Comparison of ENCODE assay signal across 15 cellular contexts in the genomic region with DNA sequence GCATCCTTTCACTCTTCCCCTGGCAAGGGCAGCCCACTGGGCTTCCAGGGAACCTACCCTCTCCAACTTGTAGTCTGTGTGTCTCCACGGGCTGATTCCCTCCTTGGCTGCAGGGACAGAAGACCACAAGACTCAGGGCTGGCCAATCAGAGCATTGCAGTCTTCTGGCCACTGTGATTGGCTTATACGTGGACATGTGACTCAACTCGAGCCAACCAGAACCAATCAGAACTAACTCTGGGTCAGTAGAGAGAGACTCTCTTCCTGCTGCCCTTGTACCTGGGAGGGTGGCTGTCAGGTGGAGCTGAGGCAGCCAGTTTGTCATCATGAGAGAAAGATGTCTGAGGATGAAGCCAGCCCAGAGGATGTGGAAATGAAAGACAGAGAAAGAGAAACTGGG.
A peak's percentile ranks its signal among the peaks of the same experiment; 100 is the strongest.
DNase-seq lines count a peak whose midpoint lies in the region; ATAC-seq, FAIRE-seq and TF ChIP-seq lines count a peak whose summit lies in the region.
"Had no signal": no experiment of that assay in that cellular context is flagged by ENCODE, and none has a peak within 500 bp of the region (broad histone marks: within the 10 kb centered on the region; RNA-seq: fewer than 3 reads in every experiment).

No MANE protein-coding gene starts in this region.

- SMC1A ChIA-PET in GM12878 (lab: Charles Lee; ENCODE audit: uncharacterized antibody, unreplicated experiment), result no interaction called here

- H3K9ac ChIP-seq in GM12878 (ENCODE audit: control insufficient read depth, insufficient read depth, low read length), result no peak overlapping the region

- H3K9me3 ChIP-seq in heart left ventricle (no peaks in the 10 kb centered on the region), GM12878 (replicated peaks; ENCODE audit: control insufficient read depth, insufficient read depth, low read length) (no peaks in the 10 kb centered on the region; the same call in 2 of the 3 replicates), upper lobe of right lung (no peaks in the 10 kb centered on the region)
- H3K9me3 ChIP-seq: body of pancreas, spleen had no signal

- no peak overlapping the region for H2AFZ ChIP-seq in GM12878 (ENCODE audit: control insufficient read depth, low read depth, low read length)

- in situ Hi-C loops in GM12878 (cut with MboI), result no loop called here

- no TSS peak for BruUV-seq in GM12878 (replicated peaks; lab: Mats Ljungman, UMichigan)

- CTCF ChIA-PET in GM12878 (lab: Yijun Ruan, JAX), result no interaction called here

- DNase-seq in heart left ventricle (no peak), Right ventricle myocardium superior (no peak), GM12878 (ENCODE audit: low read depth, low spot score) (no peak), myocyte (ENCODE audit: low read depth) (peak; percentile 34), upper lobe of right lung (no peak), H54 (ENCODE audit: insufficient read length, low spot score) (no peak), SK-N-DZ (ENCODE audit: low spot score) (no peak), SW 1271 (lab: John Stamatoyannopoulos, UW) (no peak)
- DNase-seq: activated CD4-positive, alpha-beta T cell treated with anti-CD3 and anti-CD28 coated beads, Interleukin-2, amount 10 ng/mL, durations not matched to agents 24 days and 14 days; body of pancreas; GOT3; kidney glomerular epithelial cell; NCI-H2227 treated with DMSO at 0.1 percent for 48 hours; spleen; T-helper 2 cell had no signal

- H3K79me2 ChIP-seq in GM12878 (ENCODE audit: control insufficient read depth, insufficient read depth, low read length), result no peaks in the 10 kb centered on the region

- no peak overlapping the region for H3K4me2 ChIP-seq in GM12878 (ENCODE audit: control insufficient read depth, insufficient read depth)

- RAD21 ChIA-PET in GM12878 (lab: Charles Lee; ENCODE audit: unreplicated experiment), result no interaction called here

- POLR2A ChIA-PET in GM12878 (lab: Charles Lee), result no interaction called here

- H3K27me3 ChIP-seq in heart left ventricle, result no peaks in the 10 kb centered on the region
- no peaks in the 10 kb centered on the region; a peak in 1 of 4 replicates for H3K27me3 ChIP-seq in GM12878 (replicated peaks in 1 of 2; ENCODE audit: control insufficient read depth in 2 of 2, insufficient read depth in 2 of 2, low read length in 1 of 2)
- H3K27me3 ChIP-seq in upper lobe of right lung, result no peaks in the 10 kb centered on the region
- H3K27me3 ChIP-seq: body of pancreas, spleen had no signal

- H3K27ac ChIP-seq in heart left ventricle (peak overlapping the region in 10 of 12 donors; percentile 10 to 95 (median 85)), GM12878 (ENCODE audit: control insufficient read depth, insufficient read depth) (no peak overlapping the region), upper lobe of right lung (peak overlapping the region; percentile 63)

- no peak for TF ChIP-seq POLR2A in heart left ventricle (IDR thresholded peaks at IDR 0.05)
- TF ChIP-seq POLR2A in GM12878 (IDR thresholded peaks at IDR 0.05; ENCODE audit: low read depth, low read length), result no peak
- no peak for TF ChIP-seq POLR2A in H54 (IDR thresholded peaks at IDR 0.05; ENCODE audit: low read depth, low read length)

- ATAC-seq in heart left ventricle (no peak), Right ventricle myocardium superior (ENCODE audit: poor library complexity) (no peak), GM12878 (peak; percentile 24; the same call in 1 of the 3 replicates), upper lobe of right lung (no peak)
- ATAC-seq: body of pancreas had no signal

- H3K4me1 ChIP-seq in heart left ventricle, result peaks cover 6 to 60% (median 30%) of the 10 kb centered on the region in 12 donors
- no peaks in the 10 kb centered on the region for H3K4me1 ChIP-seq in GM12878 (ENCODE audit: control insufficient read depth, insufficient read depth, low read length)
- peaks cover 50% of the 10 kb centered on the region for H3K4me1 ChIP-seq in upper lobe of right lung

- TF ChIP-seq CTCF in heart left ventricle (IDR thresholded peaks at IDR 0.05), result no peak
- TF ChIP-seq CTCF in GM12878 (IDR thresholded peaks at IDR 0.05 in 2 of 3, conservative IDR thresholded peaks at IDR 0.05 in 1 of 3; ENCODE audit: control insufficient read depth in 2 of 3, extremely low read depth in 1 of 3, insufficient read depth in 1 of 3, low read depth in 3 of 3, low read length in 3 of 3), result no peak
- no peak for TF ChIP-seq CTCF in upper lobe of right lung (IDR thresholded peaks at IDR 0.05)

- no peak for TF ChIP-seq RAD21 in GM12878 (IDR thresholded peaks at IDR 0.05; ENCODE audit: insufficient read depth, low read depth, low read length)

- no peak for FAIRE-seq in GM12878 (lab: Jason Lieb, UNC)
- no peak for FAIRE-seq in H54 (lab: Jason Lieb, UNC)

- intact Hi-C loops in heart left ventricle (cut with DNase I) (loop anchor here in 6 of 10 donors (2.0 to 10.0 kb wide), 5 partner anchors 35 to 63 kb away; partner anchors contain the start of gene DHRS3 (in 4 of the 6)), Right ventricle myocardium superior (cut with DNase I) (no loop called here), GM12878 (cut with micrococcal nuclease; ENCODE audit: unreplicated experiment) (no loop called here), upper lobe of right lung (cut with DNase I) (no loop called here)

- H4K20me1 ChIP-seq in GM12878 (ENCODE audit: control insufficient read depth, insufficient read depth), result no peaks in the 10 kb centered on the region

- TF ChIP-seq EP300 in GM12878 (IDR thresholded peaks at IDR 0.05; ENCODE audit: borderline replicate concordance in 1 of 2, control insufficient read depth in 1 of 2, low read depth in 2 of 2, low read length in 2 of 2), result no peak

- H3K36me3 ChIP-seq in heart left ventricle (no peaks in the 10 kb centered on the region), GM12878 (ENCODE audit: control insufficient read depth in 2 of 2, insufficient read depth in 2 of 2, low read length in 1 of 2) (no peaks in the 10 kb centered on the region), upper lobe of right lung (no peaks in the 10 kb centered on the region)
- H3K36me3 ChIP-seq: spleen had no signal

- 63 to 82% (median 80%) methylated on average over 3 of the region's 3 CpGs for WGBS in heart left ventricle, 4 donors
- 32% methylated on average over 3 of the region's 3 CpGs for WGBS in GM12878 (ENCODE audit: insufficient coverage, insufficient replicate concordance, low lambda C conversion rate, missing lambda C conversion rate)

- H3K4me3 ChIP-seq in heart left ventricle (no peak overlapping the region), GM12878 (no peak overlapping the region), upper lobe of right lung (no peak overlapping the region)
- H3K4me3 ChIP-seq: body of pancreas, spleen had no signal

TF ChIP-seq in GM12878, 131 proteins besides CTCF, POLR2A, EP300 and RAD21 (continues in another document):
- no peak for TF ChIP-seq RB1 (IDR thresholded peaks at IDR 0.05; ENCODE audit: borderline replicate concordance)
- no peak for TF ChIP-seq CHD1 (IDR thresholded peaks at IDR 0.05; ENCODE audit: low read depth, low read length)
- TF ChIP-seq SUZ12 (IDR thresholded peaks at IDR 0.05; ENCODE audit: unreplicated experiment), result no peak
- no peak for TF ChIP-seq JUND (IDR thresholded peaks at IDR 0.05; ENCODE audit: low read depth, low read length)
- no peak for TF ChIP-seq ZNF592 (IDR thresholded peaks at IDR 0.05)
- no peak for TF ChIP-seq ZNF384 (IDR thresholded peaks at IDR 0.05; ENCODE audit: borderline replicate concordance, low read depth, low read length)
- no peak for TF ChIP-seq SKIL (IDR thresholded peaks at IDR 0.05; ENCODE audit: low read depth, poor library complexity, severe bottlenecking)
- TF ChIP-seq FOXM1 (IDR thresholded peaks at IDR 0.05; ENCODE audit: low read depth, low read length), result no peak
- TF ChIP-seq ZNF622 (IDR thresholded peaks at IDR 0.05), result no peak

Comparison
In these comparisons a context has a peak if more than half of its experiments do, and no peak if none do; other contexts are left out.
1. intact Hi-C loops: an anchor here in heart left ventricle (2.0 to 10.0 kb wide); none called in Right ventricle myocardium superior, GM12878 and upper lobe of right lung.